Comparison of ENCODE assay signal across 12 cellular contexts in the genomic region with DNA sequence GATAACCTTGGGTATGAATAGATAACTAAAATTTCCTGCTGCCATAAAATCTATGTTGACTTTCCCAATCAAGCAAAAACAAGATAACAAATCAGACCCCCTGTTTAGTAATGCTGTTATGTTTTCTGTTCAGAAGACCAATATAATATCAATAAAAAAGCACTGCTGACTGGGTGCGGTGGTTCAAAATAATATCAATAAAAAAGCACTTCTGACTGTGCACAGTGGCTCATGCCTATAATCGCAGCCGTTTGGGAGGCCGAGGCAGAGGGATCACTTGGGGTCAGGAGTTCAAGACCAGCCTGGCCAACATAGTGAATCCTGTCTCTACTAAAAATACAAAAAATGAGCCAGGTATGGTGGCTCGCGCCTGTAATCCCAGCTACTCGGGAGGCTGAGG. TPM values are rescaled to one million over a fixed set of nuclear protein-coding genes. Genes with fewer than 3 reads are reported as not detected.
DNase-seq lines count a peak whose midpoint lies in the region; ATAC-seq and TF ChIP-seq lines count a peak whose summit lies in the region.
"Had no signal": no experiment of that assay in that cellular context is flagged by ENCODE, and none has a peak within 500 bp of the region (broad histone marks: within the 10 kb centered on the region; RNA-seq: fewer than 3 reads in every experiment).

No MANE protein-coding gene starts in this region.

- no peaks in the 10 kb centered on the region for H3K9me3 ChIP-seq in CD4-positive, alpha-beta memory T cell (ENCODE audit: control insufficient read depth in 1 of 2, low read length in 2 of 2)
- H3K9me3 ChIP-seq in T-helper 17 cell (ENCODE audit: control insufficient read depth, low read length, poor library complexity, severe bottlenecking), result no peaks in the 10 kb centered on the region
- peaks cover 6% of the 10 kb centered on the region for H3K9me3 ChIP-seq in left ventricle myocardium inferior (replicated peaks)

- no peaks in the 10 kb centered on the region for H3K36me3 ChIP-seq in CD4-positive, alpha-beta memory T cell (ENCODE audit: insufficient read depth, low read length)
- H3K36me3 ChIP-seq in left ventricle myocardium inferior, result peaks cover 8% of the 10 kb centered on the region
- H3K36me3 ChIP-seq in rectal smooth muscle tissue (ENCODE audit: control insufficient read depth, insufficient read depth, low read length), result peaks cover 5% of the 10 kb centered on the region

- peaks cover 0 to 2% (median 0%) of the 10 kb centered on the region in 8 donors for H3K9me3 Mint-ChIP-seq in CD4-positive, alpha-beta memory T cell
- H3K9me3 Mint-ChIP-seq: activated T-cell treated with anti-CD3 and anti-CD28 coated beads, Interleukin-2, amount 50 U/mL, for 4 hours; CD14-positive monocyte had no signal

- no peaks in the 10 kb centered on the region for H3K27me3 ChIP-seq in CD4-positive, alpha-beta memory T cell (ENCODE audit: insufficient read depth, low read length)
- H3K27me3 ChIP-seq in left ventricle myocardium inferior (ENCODE audit: low read depth) (no peaks in the 10 kb centered on the region), rectal smooth muscle tissue (ENCODE audit: control insufficient read depth, insufficient read depth, low read length) (no peaks in the 10 kb centered on the region)

- peaks cover 47% of the 10 kb centered on the region for H3K4me1 ChIP-seq in CD4-positive, alpha-beta memory T cell (ENCODE audit: insufficient read depth, low read length)
- H3K4me1 ChIP-seq in left ventricle myocardium inferior (peaks cover 37% of the 10 kb centered on the region), rectal smooth muscle tissue (ENCODE audit: control insufficient read depth, insufficient read depth, low read length) (peaks cover 24% of the 10 kb centered on the region)

- no peak overlapping the region for H3K4me3 ChIP-seq in CD4-positive, alpha-beta memory T cell (ENCODE audit: low read length in 2 of 2)
- H3K4me3 ChIP-seq in left ventricle myocardium inferior (peak overlapping the region; percentile 45), rectal smooth muscle tissue (ENCODE audit: low read length) (no peak overlapping the region)

- peak overlapping the region; percentile 14 to 92 (median 69) for H3K27ac Mint-ChIP-seq in CD4-positive, alpha-beta memory T cell
- H3K27ac Mint-ChIP-seq in T-helper 17 cell, result peak overlapping the region; percentile 91

- H3K4me1 Mint-ChIP-seq in CD4-positive, alpha-beta memory T cell, result peaks cover 28 to 60% (median 37%) of the 10 kb centered on the region in 4 donors
- H3K4me1 Mint-ChIP-seq in T-helper 17 cell, result peaks cover 11% of the 10 kb centered on the region

- H3K27ac ChIP-seq in CD4-positive, alpha-beta memory T cell (ENCODE audit: low read depth, low read length), result no peak overlapping the region
- peak overlapping the region; percentile 86 for H3K27ac ChIP-seq in left ventricle myocardium inferior (replicated peaks)
- H3K27ac ChIP-seq in rectal smooth muscle tissue (ENCODE audit: low read depth, low read length), result peak overlapping the region; percentile 77
- H3K27ac ChIP-seq: RWPE1, WERI-Rb-1 had no signal

- H3K27me3 Mint-ChIP-seq in CD4-positive, alpha-beta memory T cell, result no peaks in the 10 kb centered on the region
- H3K27me3 Mint-ChIP-seq in T-helper 17 cell, result no peaks in the 10 kb centered on the region

- ATAC-seq in T-helper 17 cell (no peak), HG03175 (IDR thresholded peaks at IDR 0.05; ENCODE audit: unreplicated experiment) (no peak), HG02678 (IDR thresholded peaks at IDR 0.05; ENCODE audit: unreplicated experiment) (no peak)
- ATAC-seq: activated T-cell treated with anti-CD3 and anti-CD28 coated beads, Interleukin-2, amount 50 U/mL, for 4 hours had no signal

- peak overlapping the region in 3 of 8 donors; percentile 10 to 44 (median 16) for H3K4me3 Mint-ChIP-seq in CD4-positive, alpha-beta memory T cell
- peak overlapping the region; percentile 47 for H3K4me3 Mint-ChIP-seq in T-helper 17 cell

- CTCF ChIA-PET in CD4-positive, alpha-beta memory T cell (lab: Charles Lee; ENCODE audit: partially characterized antibody), result interaction anchor here (0.9 kb wide), 1 partner anchor 36 kb away, joined by 4 read pairs; no protein-coding TSS in a partner anchor

- intact Hi-C loops in CD4-positive, alpha-beta memory T cell (cut with micrococcal nuclease), result loop anchor here (2.0 to 10.0 kb wide), 2 partner anchors 22 to 122 kb away; no protein-coding TSS in a partner anchor
- intact Hi-C loops in left ventricle myocardium inferior (cut with micrococcal nuclease), result no loop called here
- intact Hi-C loops in head of caudate nucleus (cut with DNase I), result no loop called here

- peaks cover 33 to 35% of the 10 kb centered on the region in 2 donors for H3K36me3 Mint-ChIP-seq in CD4-positive, alpha-beta memory T cell
- H3K36me3 Mint-ChIP-seq in T-helper 17 cell (ENCODE audit: low read depth), result peaks cover 2% of the 10 kb centered on the region

- POLR2A ChIA-PET in CD4-positive, alpha-beta memory T cell (lab: Charles Lee; ENCODE audit: partially characterized antibody), result interaction anchor here (1.1 to 3.3 kb wide), 4 partner anchors 20 to 58 kb away, joined by 3 to 12 read pairs (median 5); a partner anchor contains a TSS

- TF ChIP-seq CTCF in left ventricle myocardium inferior (IDR thresholded peaks at IDR 0.05; ENCODE audit: borderline replicate concordance), result no peak

- no peak for DNase-seq in CD4-positive, alpha-beta memory T cell
- DNase-seq in T-helper 17 cell (no peak), left ventricle myocardium inferior (no peak), pons (ENCODE audit: low spot score) (no peak), head of caudate nucleus (no peak)
- DNase-seq: activated T-cell treated with anti-CD3 and anti-CD28 coated beads, Interleukin-2, amount 50 U/mL, for 4 hours; WERI-Rb-1 had no signal

- no peak overlapping the region for H3K9ac ChIP-seq in rectal smooth muscle tissue (ENCODE audit: low read length)

RNA-seq across cellular contexts. Expression of a gene that starts 36.7 kb away (rescaled TPM):
- total RNA-seq in CD4-positive, alpha-beta memory T cell, result 10 to 100 TPM; 90.1 to 91.6 TPM
- polyA plus RNA-seq in CD4-positive, alpha-beta memory T cell, result 10 to 100 TPM; 88.1 to 91.2 TPM
- total RNA-seq in T-helper 17 cell, result 10 to 100 TPM; 58.0 to 58.9 TPM
- total RNA-seq in left ventricle myocardium inferior, result 42.4 TPM
